ENCODE assay signal across 28 cellular contexts in the genomic region with DNA sequence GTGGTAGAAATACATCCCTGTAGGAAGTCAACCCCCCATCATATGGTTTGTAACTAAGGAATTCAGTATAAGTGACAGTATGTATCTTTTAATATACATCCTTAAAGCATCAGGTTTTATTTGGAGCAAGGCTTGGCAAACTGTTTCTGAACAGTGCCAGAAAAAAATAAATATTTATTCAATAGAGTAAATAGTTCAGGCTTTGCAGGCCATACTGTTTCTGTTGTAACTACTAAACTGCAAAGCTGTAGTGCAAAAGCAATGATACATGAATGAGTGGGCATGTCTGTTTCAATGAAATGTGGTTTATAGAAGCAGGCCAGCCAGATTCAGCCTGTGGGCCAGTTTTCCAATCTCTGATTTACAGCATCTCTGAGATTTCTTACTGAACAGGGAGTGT. TPM values are rescaled to one million over a fixed set of nuclear protein-coding genes. Genes with fewer than 3 reads are reported as not detected.
"Had no signal": no experiment of that assay in that cellular context is flagged by ENCODE, and none has a peak within 500 bp of the region (broad histone marks: within the 10 kb centered on the region; RNA-seq: fewer than 3 reads in every experiment).

No MANE protein-coding gene starts in this region.

- ATAC-seq: heart right ventricle; mucosa of descending colon; natural killer cell treated with Interleukin-12 subunit alpha and Interleukin-12 subunit beta and Interleukin-15 and Interleukin-18, amount 100 ng/mL, for 72 hours; stimulated activated memory B cell treated with anti-CD40 and anti-IgM and Interleukin-4, amounts not matched to agents 10 μg/mL and 1 μg/mL and 100 μg/mL, for 72 hours had no signal

- H3K9ac ChIP-seq: parathyroid adenoma had no signal

- H3K9me3 ChIP-seq: colonic mucosa, mucosa of descending colon, neutrophil, right atrium auricular region, sigmoid colon, thoracic aorta, transverse colon, vagina had no signal

- H3K36me3 ChIP-seq: colonic mucosa, esophagus muscularis mucosa, heart right ventricle, neutrophil, right atrium auricular region, sigmoid colon, spleen, thoracic aorta, transverse colon, vagina had no signal

- H3K27ac ChIP-seq: colonic mucosa, esophagus muscularis mucosa, heart right ventricle, neutrophil, parathyroid adenoma, right atrium auricular region, sigmoid colon, spleen, thoracic aorta, transverse colon, vagina had no signal

- H3K4me1 ChIP-seq: colonic mucosa, parathyroid adenoma, right atrium auricular region, spleen, transverse colon, vagina had no signal

- H3K4me3 ChIP-seq: colonic mucosa, esophagus muscularis mucosa, heart right ventricle, mucosa of descending colon, right atrium auricular region, sigmoid colon, spleen, thoracic aorta, transverse colon, vagina had no signal

- FAIRE-seq: endothelial cell of umbilical vein, keratinocyte had no signal

- H2AFZ ChIP-seq: parathyroid adenoma had no signal

- H3K27me3 ChIP-seq: colonic mucosa, right atrium auricular region, transverse colon, vagina had no signal

- DNase-seq: colonic mucosa; effector memory CD4-positive, alpha-beta T cell; foreskin melanocyte; glutamatergic neuron; heart right ventricle; hypothalamus; immature natural killer cell; mesenchymal stem cell; mucosa of descending colon; naive B cell; sigmoid colon; spleen; stimulated activated CD4-positive, alpha-beta T cell treated with anti-CD3 and anti-CD28 coated beads, Interleukin-4, amount 100 ng/mL, for 4 hours; transverse colon had no signal

- H3K79me2 ChIP-seq: parathyroid adenoma had no signal

RNA-seq across cellular contexts. Expression of a gene that starts 1.0 kb away (rescaled TPM):
- total RNA-seq: chondrocyte; colonic mucosa; endothelial cell of umbilical vein; lung microvascular endothelial cell; mucosa of descending colon; natural killer cell treated with Interleukin-12 subunit alpha and Interleukin-12 subunit beta and Interleukin-15 and Interleukin-18, amount 100 ng/mL, for 72 hours; osteoblast; sigmoid colon; skeletal muscle tissue; thoracic aorta; vagina had no signal
- polyA plus RNA-seq: endothelial cell of umbilical vein, immature natural killer cell, sigmoid colon had no signal
